In the genomic region with DNA sequence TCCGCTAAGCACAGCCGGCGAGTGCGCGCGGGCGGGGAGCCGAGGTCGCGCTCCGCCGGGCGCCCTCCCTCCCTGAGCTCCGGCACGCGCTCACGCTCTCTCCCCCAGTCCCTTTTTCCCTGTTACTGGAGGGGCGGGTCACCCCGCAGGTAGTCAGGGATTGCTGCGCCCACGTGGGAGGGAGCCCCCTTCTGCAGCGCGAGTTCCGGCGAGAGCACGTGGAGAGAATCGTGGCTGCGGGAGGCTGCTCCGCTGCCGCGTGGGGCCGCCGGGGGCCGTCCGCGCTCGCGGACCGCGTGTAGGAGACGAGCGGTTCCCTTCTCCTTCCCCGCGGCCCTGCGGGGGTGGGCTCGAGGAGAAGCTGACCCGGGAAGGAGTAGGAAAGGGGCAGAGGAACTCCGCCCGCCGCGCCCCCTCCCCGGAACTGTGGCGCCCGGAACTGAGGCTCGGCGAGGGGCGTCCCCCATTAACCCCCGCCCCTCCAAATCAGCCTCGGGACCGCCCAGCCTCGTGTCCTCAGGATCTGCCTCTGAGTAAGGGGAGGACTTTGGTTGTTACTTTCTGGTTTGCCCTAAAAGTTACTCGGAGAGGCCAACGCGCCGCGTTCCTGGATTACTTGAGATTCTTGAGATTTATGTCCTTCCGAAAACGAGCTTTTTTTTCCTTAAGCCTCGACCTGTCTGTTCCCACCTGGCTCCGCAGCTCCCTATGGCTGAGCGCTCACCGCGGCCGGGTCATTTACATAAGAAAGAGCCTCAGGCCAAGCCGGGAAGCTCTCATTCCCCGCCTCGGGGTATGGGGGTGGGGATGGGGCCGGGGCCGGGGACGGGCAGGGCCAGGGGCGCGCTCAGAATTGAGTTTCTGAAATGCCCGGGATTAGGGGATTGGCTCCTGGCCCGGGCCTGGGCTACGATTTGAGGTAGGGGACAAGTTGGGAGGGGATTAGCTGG, we compare ENCODE assay signal across 8 cellular contexts. TPM values are rescaled to one million over a fixed set of nuclear protein-coding genes. Genes with fewer than 3 reads are reported as not detected.
DNase-seq lines count a peak whose midpoint lies in the region; ATAC-seq and TF ChIP-seq lines count a peak whose summit lies in the region.

No MANE protein-coding gene starts in this region.

- H3K9me3 ChIP-seq in AG04450 (ENCODE audit: control insufficient read depth, insufficient read depth, low read length), result no peaks in the 10 kb centered on the region
- no peaks in the 10 kb centered on the region for H3K9me3 ChIP-seq in stomach

- TF ChIP-seq POLR2A in stomach (IDR thresholded peaks at IDR 0.05), result no peak

- H3K27me3 Mint-ChIP-seq in endothelial cell (ENCODE audit: unreplicated experiment) (peaks cover 14% of the 10 kb centered on the region), naive B cell (no peaks in the 10 kb centered on the region)

- intact Hi-C loops in stomach (cut with DNase I; ENCODE audit: low total_unique reads), result no loop called here

- H3K36me3 Mint-ChIP-seq in endothelial cell (ENCODE audit: low read depth, unreplicated experiment) (peaks cover 4% of the 10 kb centered on the region), naive B cell (no peaks in the 10 kb centered on the region)

- H3K27me3 ChIP-seq in AG04450 (ENCODE audit: control insufficient read depth, insufficient read depth, low read length) (no peaks in the 10 kb centered on the region), stomach (peaks cover 0 to 13% (median 9%) of the 10 kb centered on the region in 3 donors)

- POLR2A ChIA-PET in AG04450 (lab: Yijun Ruan, JAX), result interaction anchor here (0.6 to 1.1 kb wide), 5 partner anchors 10 to 635 kb away, joined by 3 to 5 read pairs (median 4); no protein-coding TSS in a partner anchor

- peak overlapping the region; percentile 77 for H3K4me3 ChIP-seq in AG04450 (ENCODE audit: low read depth, low read length)
- H3K4me3 ChIP-seq in stomach, result peak overlapping the region; percentile 56 to 87 (median 74)

- peaks cover 22 to 42% (median 30%) of the 10 kb centered on the region in 4 donors for H3K4me1 ChIP-seq in stomach

- peak overlapping the region; percentile 65 for H3K27ac ChIP-seq in AG04450 (ENCODE audit: low read depth, low read length)
- H3K27ac ChIP-seq in stomach, result peak overlapping the region; percentile 76 to 84 (median 83)

- 0 to 2% (median 0%) methylated on average over 28 to 85 of the region's 85 CpGs for WGBS in stomach, 5 donors

- H3K4me1 Mint-ChIP-seq in endothelial cell (ENCODE audit: unreplicated experiment), result peaks cover 33% of the 10 kb centered on the region
- peaks cover 39 to 59% (median 48%) of the 10 kb centered on the region in 3 donors for H3K4me1 Mint-ChIP-seq in naive B cell

- no peaks in the 10 kb centered on the region for H3K36me3 ChIP-seq in stomach

- DNase-seq in AG04450 (ENCODE audit: low read depth, low spot score), result no peak
- peak; percentile 25 for DNase-seq in NCI-H460 (ENCODE audit: extremely low read depth, low read depth)
- peak; percentile 80 to 84 for DNase-seq in activated CD4-positive, alpha-beta T cell treated with anti-CD3 and anti-CD28 coated beads, Interleukin-2, amount 50 U/mL, for 48 hours
- peak; percentile 62 for DNase-seq in endothelial cell (ENCODE audit: low spot score)
- DNase-seq in naive B cell, result peak; percentile 65
- DNase-seq in stomach, result peak; percentile 60

- H3K27ac Mint-ChIP-seq in endothelial cell (ENCODE audit: unreplicated experiment) (peak overlapping the region; percentile 93), naive B cell (peak overlapping the region; percentile 64 to 98 (median 88))

- peak; percentile 42 for ATAC-seq in GM18861 (IDR thresholded peaks at IDR 0.05; ENCODE audit: unreplicated experiment)
- ATAC-seq in HG03045 (IDR thresholded peaks at IDR 0.05; ENCODE audit: unreplicated experiment), result peak; percentile 45
- peak; percentile 34 to 39 for ATAC-seq in naive B cell (ENCODE audit: low read depth in 2 of 2)

- no peaks in the 10 kb centered on the region for H3K9me3 Mint-ChIP-seq in endothelial cell (ENCODE audit: unreplicated experiment)
- no peaks in the 10 kb centered on the region for H3K9me3 Mint-ChIP-seq in naive B cell

- no peak for TF ChIP-seq EP300 in stomach (IDR thresholded peaks at IDR 0.05)

- H3K4me3 Mint-ChIP-seq in endothelial cell (ENCODE audit: unreplicated experiment), result peak overlapping the region; percentile 97
- peak overlapping the region; percentile 87 to 98 (median 96) for H3K4me3 Mint-ChIP-seq in naive B cell

- TF ChIP-seq CTCF in AG04450 (IDR thresholded peaks at IDR 0.05; ENCODE audit: low read depth, low read length) (no peak), endothelial cell (IDR thresholded peaks at IDR 0.05; ENCODE audit: unreplicated experiment) (no peak), stomach (IDR thresholded peaks at IDR 0.05) (no peak)

- CTCF ChIA-PET in AG04450 (lab: Charles Lee), result interaction anchor here (0.6 to 4.6 kb wide), 9 partner anchors 9 to 207 kb away, joined by 3 to 31 read pairs (median 5); no protein-coding TSS in a partner anchor

RNA-seq across cellular contexts. Expression of a gene that starts 1.2 kb away (rescaled TPM):
- polyA plus RNA-seq in AG04450 (2011; rRNA removed), result 12.5 and 13.3 TPM in 2 replicates
- polyA minus RNA-seq in AG04450 (2011; rRNA and poly(A)+ RNA removed), result 32.0 and 33.7 TPM in 2 replicates
- 10.4 and 12.5 TPM in 2 replicates for total RNA-seq in NCI-H460 (2014; rRNA removed; shearing (Covaris generic))
- polyA plus RNA-seq in NCI-H460 (2014; cell fraction: nucleus; rRNA removed), result 10.0 and 17.3 TPM in 2 replicates
- total RNA-seq in endothelial cell (ENCODE audit: unreplicated experiment), result 23.2 TPM
- 1 to 10 TPM; 3.1 to 8.3 (median 6.1) TPM for polyA plus RNA-seq in naive B cell (ENCODE audit: low read depth in 6 of 6)
- total RNA-seq in stomach, result 10 to 100 TPM in 4 of 5 donors, 1 to 10 TPM in 1; 5.8 to 45.2 (median 19.7) TPM
- 10 to 100 TPM in 1 of 3 donors, 1 to 10 TPM in 2; 4.8 to 14.4 (median 6.6) TPM for polyA plus RNA-seq in stomach
